Comparison of ENCODE assay signal across 11 cellular contexts in the genomic region with DNA sequence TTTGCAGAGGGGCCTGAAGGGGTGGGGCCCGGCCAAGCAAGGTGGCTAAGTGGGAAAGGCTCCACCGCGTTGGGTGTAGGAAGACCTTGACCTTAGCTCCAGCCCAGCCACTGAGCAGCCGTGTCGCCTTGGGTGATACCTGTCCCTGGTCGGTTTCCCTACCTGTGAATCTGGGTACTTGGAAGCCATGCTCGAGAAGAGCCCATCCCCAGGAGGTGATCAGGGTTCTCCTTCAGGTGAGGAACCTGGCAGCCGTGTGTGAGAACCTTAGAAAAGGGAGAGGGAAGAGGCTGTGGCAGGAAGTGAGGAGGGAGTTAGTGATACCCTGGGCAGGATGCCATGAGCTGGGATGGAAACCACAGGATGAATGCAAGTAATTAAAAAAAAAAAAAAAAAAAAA. TPM values are rescaled to one million over a fixed set of nuclear protein-coding genes. Genes with fewer than 3 reads are reported as not detected.
DNase-seq lines count a peak whose midpoint lies in the region; ATAC-seq and TF ChIP-seq lines count a peak whose summit lies in the region.
"Had no signal": no experiment of that assay in that cellular context is flagged by ENCODE, and none has a peak within 500 bp of the region (broad histone marks: within the 10 kb centered on the region; RNA-seq: fewer than 3 reads in every experiment).

No MANE protein-coding gene starts in this region.

- H3K36me3 ChIP-seq in BLaER1 (peaks cover 63% of the 10 kb centered on the region), brain microvascular endothelial cell (replicated peaks) (no peaks in the 10 kb centered on the region)

- H3K27ac ChIP-seq in BLaER1 = 0 out of 2 replicates have a peak overlapping the region, but pooled peaks have one; percentile 22
- no peak overlapping the region for H3K27ac ChIP-seq in brain microvascular endothelial cell

- H3K4me1 ChIP-seq in BLaER1 = peaks cover 36% of the 10 kb centered on the region

- DNase-seq in LoVo (ENCODE audit: low spot score) (peak; percentile 78), brain microvascular endothelial cell (peak; percentile 21), left lobe of liver (ENCODE audit: low spot score) (no peak), GOT3 (lab: John Stamatoyannopoulos, UW) (no peak), cortex of kidney (lab: John Stamatoyannopoulos, UW) (no peak)
- DNase-seq: foreskin melanocyte; naive thymus-derived CD4-positive, alpha-beta T cell; NCI-H187 treated with DMSO at 0.1 percent for 48 hours had no signal

- H3K9me3 ChIP-seq in BLaER1 = peaks cover 41% of the 10 kb centered on the region

- peak; percentile 41 for ATAC-seq in left lobe of liver
- no peak for ATAC-seq in HG02610 (IDR thresholded peaks at IDR 0.05; ENCODE audit: unreplicated experiment)
- no peak for ATAC-seq in HG02623 (IDR thresholded peaks at IDR 0.05; ENCODE audit: unreplicated experiment)
- ATAC-seq: naive thymus-derived CD4-positive, alpha-beta T cell had no signal

- no peak overlapping the region for H3K4me3 ChIP-seq in BLaER1
- H3K4me3 ChIP-seq in brain microvascular endothelial cell (ENCODE audit: low read depth, low read length) = no peak overlapping the region

- peak overlapping the region; percentile 43 for H3K4me2 ChIP-seq in BLaER1

- no peak overlapping the region for H3K9ac ChIP-seq in BLaER1

- peaks cover 9% of the 10 kb centered on the region for H4K20me1 ChIP-seq in BLaER1

- in situ Hi-C loops in brain microvascular endothelial cell (cut with HindIII; ENCODE audit: low pct_ligation_motif_present, low sequenced_read_pairs) = no loop called here

- H3K27me3 ChIP-seq in BLaER1 (no peaks in the 10 kb centered on the region), brain microvascular endothelial cell (replicated peaks) (no peaks in the 10 kb centered on the region)

- no peak for TF ChIP-seq CTCF in brain microvascular endothelial cell (IDR thresholded peaks at IDR 0.05; ENCODE audit: low read depth, low read length, missing control alignments)

RNA-seq across cellular contexts. Expression of gene PPARA, which starts 21.6 kb away (rescaled TPM):
- 122 TPM for total RNA-seq in left lobe of liver

Comparison
In these comparisons a context has a peak if more than half of its experiments do, and no peak if none do; other contexts are left out.
1. DNase-seq: peak in LoVo (single experiment) and brain microvascular endothelial cell (single experiment); none in left lobe of liver (single experiment), GOT3 (single experiment) and cortex of kidney (single experiment).